9 cellular contexts compared by ENCODE assay signal in the genomic region with DNA sequence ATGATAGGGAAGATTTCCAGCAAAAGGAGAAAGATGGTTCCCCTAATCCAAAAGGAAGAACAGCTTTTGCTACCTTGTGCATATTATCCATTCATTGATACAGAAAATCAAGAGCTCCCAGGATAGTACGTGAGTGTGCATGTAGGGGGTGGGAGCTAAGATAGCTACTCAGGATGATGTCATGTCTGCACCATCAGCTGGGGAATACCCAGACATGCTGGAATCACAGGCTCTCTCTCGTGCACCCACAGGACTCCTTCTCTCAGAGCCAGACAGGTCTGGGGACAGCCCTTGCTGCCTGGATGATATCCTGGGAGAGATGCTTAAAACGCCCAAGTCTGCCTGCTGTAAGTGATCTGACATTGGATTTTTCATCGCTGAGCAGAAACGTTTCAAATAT. TPM values are rescaled to one million over a fixed set of nuclear protein-coding genes. Genes with fewer than 3 reads are reported as not detected.
DNase-seq lines count a peak whose midpoint lies in the region; ATAC-seq and TF ChIP-seq lines count a peak whose summit lies in the region.
"Had no signal": no experiment of that assay in that cellular context is flagged by ENCODE, and none has a peak within 500 bp of the region (broad histone marks: within the 10 kb centered on the region; RNA-seq: fewer than 3 reads in every experiment).

No MANE protein-coding gene starts in this region.

- no peaks in the 10 kb centered on the region for H3F3A ChIP-seq in smooth muscle cell (ENCODE audit: low read depth)

- 45% methylated on average over 5 of the region's 5 CpGs for WGBS in smooth muscle cell (ENCODE audit: low lambda C conversion rate)
- WGBS in esophagus muscularis mucosa = 47% methylated on average over 5 of the region's 5 CpGs

- peak overlapping the region; percentile 47 for H3K9ac ChIP-seq in smooth muscle cell (ENCODE audit: low read depth)

- peak overlapping the region; percentile 38 for H3K4me2 ChIP-seq in smooth muscle cell

- TF ChIP-seq CTCF in smooth muscle cell (IDR thresholded peaks at IDR 0.05; ENCODE audit: borderline replicate concordance, insufficient read depth, poor library complexity, severe bottlenecking) (no peak), progenitor cell of endocrine pancreas (IDR thresholded peaks at IDR 0.05; ENCODE audit: unreplicated experiment) (no peak), esophagus muscularis mucosa (IDR thresholded peaks at IDR 0.05) (no peak)

- intact Hi-C loops in esophagus muscularis mucosa (cut with DNase I) = no loop called here

- peaks cover 7% of the 10 kb centered on the region for H3K27me3 Mint-ChIP-seq in progenitor cell of endocrine pancreas

- peaks cover 7% of the 10 kb centered on the region for H3K9me3 Mint-ChIP-seq in progenitor cell of endocrine pancreas (ENCODE audit: low read depth)

- TF ChIP-seq EP300 in esophagus muscularis mucosa (IDR thresholded peaks at IDR 0.05) = no peak

- H3K9me3 ChIP-seq in smooth muscle cell (replicated peaks; ENCODE audit: low read depth) (no peaks in the 10 kb centered on the region), esophagus muscularis mucosa (no peaks in the 10 kb centered on the region)

- H3K27me3 ChIP-seq in smooth muscle cell (ENCODE audit: low read depth) = no peaks in the 10 kb centered on the region
- no peaks in the 10 kb centered on the region for H3K27me3 ChIP-seq in esophagus muscularis mucosa

- H3K4me1 ChIP-seq in smooth muscle cell (ENCODE audit: low read depth) = no peaks in the 10 kb centered on the region
- peaks cover 1 to 39% (median 11%) of the 10 kb centered on the region in 4 donors for H3K4me1 ChIP-seq in esophagus muscularis mucosa

- H4K20me1 ChIP-seq in smooth muscle cell (ENCODE audit: low read depth) = peaks cover 5% of the 10 kb centered on the region

- peak; percentile 21 for DNase-seq in DMS 273 (lab: John Stamatoyannopoulos, UW; ENCODE audit: unreplicated experiment)
- no peak for DNase-seq in DMS 273 treated with DMSO at 0.1 percent for 48 hours (lab: John Stamatoyannopoulos, UW)
- DNase-seq in cerebellum (ENCODE audit: low spot score) = peak; percentile 48
- no peak for DNase-seq in smooth muscle cell (lab: John Stamatoyannopoulos, UW; ENCODE audit: unreplicated experiment)
- DNase-seq in progenitor cell of endocrine pancreas (ENCODE audit: low spot score, unreplicated experiment) = no peak
- no peak for DNase-seq in esophagus muscularis mucosa (ENCODE audit: extremely low spot score)
- DNase-seq in DMS79 (lab: John Stamatoyannopoulos, UW) = no peak

- H3K4me3 ChIP-seq in smooth muscle cell = no peak overlapping the region
- no peak overlapping the region for H3K4me3 ChIP-seq in esophagus muscularis mucosa

- H3K27ac Mint-ChIP-seq in progenitor cell of endocrine pancreas = no peak overlapping the region

- H3K4me1 Mint-ChIP-seq in progenitor cell of endocrine pancreas (ENCODE audit: low read depth) = no peaks in the 10 kb centered on the region

- ATAC-seq in HG03354 (IDR thresholded peaks at IDR 0.05; ENCODE audit: poor library complexity, severe bottlenecking, unreplicated experiment) = peak; percentile 78

- H3K36me3 Mint-ChIP-seq in progenitor cell of endocrine pancreas (ENCODE audit: insufficient read depth) = peaks cover 11% of the 10 kb centered on the region

- no peak for TF ChIP-seq POLR2A in esophagus muscularis mucosa (IDR thresholded peaks at IDR 0.05; ENCODE audit: low read depth)

- peaks cover 50% of the 10 kb centered on the region for H3K79me2 ChIP-seq in smooth muscle cell (ENCODE audit: low read depth)

- no peak overlapping the region for H2AFZ ChIP-seq in smooth muscle cell (ENCODE audit: low read depth)

- H3K27ac ChIP-seq in smooth muscle cell (ENCODE audit: low read depth) (peak overlapping the region; percentile 74), esophagus muscularis mucosa (replicated peaks in 1 of 4) (no peak overlapping the region)
- H3K27ac ChIP-seq: 22Rv1 had no signal

- no peak overlapping the region for H3K4me3 Mint-ChIP-seq in progenitor cell of endocrine pancreas (ENCODE audit: low read depth)

- no peaks in the 10 kb centered on the region for H3K36me3 ChIP-seq in smooth muscle cell (ENCODE audit: low read depth)
- H3K36me3 ChIP-seq in esophagus muscularis mucosa = no peaks in the 10 kb centered on the region

RNA-seq across cellular contexts. Expression of gene FOXN3, which starts 38.9 kb away (rescaled TPM):
- total RNA-seq in cerebellum = 57.6 TPM
- 21.0 and 31.5 TPM in 2 replicates for total RNA-seq in smooth muscle cell
- polyA plus RNA-seq in smooth muscle cell = 24.5 and 24.7 TPM in 2 replicates
- 25.8 and 34.9 TPM in 2 replicates for total RNA-seq in progenitor cell of endocrine pancreas
- total RNA-seq in esophagus muscularis mucosa = 100 to 1,000 TPM; 114 to 180 (median 145) TPM

Comparison
In these comparisons a context has a peak if more than half of its experiments do, and no peak if none do; other contexts are left out.
1. DNase-seq: peak in DMS 273 (single experiment) and cerebellum (single experiment); none in DMS 273 treated with DMSO at 0.1 percent for 48 hours (single experiment), smooth muscle cell (single experiment), progenitor cell of endocrine pancreas (single experiment), esophagus muscularis mucosa (single experiment) and DMS79 (single experiment).